In genomic region chr13:95111608-95112007, GRCh38 we compare ENCODE assay signal across 27 cellular contexts.
"Had no signal": no experiment of that assay in that cellular context is flagged by ENCODE, and none has a peak within 500 bp of the region (broad histone marks: within the 10 kb centered on the region; RNA-seq: fewer than 3 reads in every experiment).

No MANE protein-coding gene starts in this region.

- H3K36me3 Mint-ChIP-seq: naive B cell had no signal

- ATAC-seq: left ventricle myocardium superior; lower lobe of right lung; natural killer cell treated with Interleukin-12 subunit alpha and Interleukin-12 subunit beta and Interleukin-15 and Interleukin-18, amount 100 ng/mL, for 72 hours; sciatic nerve; stimulated activated effector memory CD8-positive, alpha-beta T cell treated with anti-CD3 and anti-CD28 coated beads, Interleukin-12 subunit alpha, Interleukin-12 subunit beta, amount 100 ng/mL, for 72 hours had no signal

- H3K36me3 ChIP-seq: esophagus squamous epithelium, lower lobe of right lung, neural progenitor cell, stomach, thyroid gland, vagina had no signal

- H3K4me3 ChIP-seq: coronary artery, esophagus squamous epithelium, lower lobe of right lung, neural progenitor cell, stomach, thyroid gland, vagina had no signal

- H3K9me3 ChIP-seq: esophagus squamous epithelium, lower lobe of right lung, stomach, thyroid gland, vagina had no signal

- H3K9ac ChIP-seq: neural progenitor cell, parathyroid adenoma had no signal

- H3K27me3 ChIP-seq: esophagus squamous epithelium, neural progenitor cell, stomach, thyroid gland, vagina had no signal

- H3K27me3 Mint-ChIP-seq: naive B cell; natural killer cell treated with Interleukin-12 subunit alpha and Interleukin-12 subunit beta and Interleukin-15 and Interleukin-18, amount 100 ng/mL, for 72 hours; progenitor cell of endocrine pancreas had no signal

- H3K4me1 ChIP-seq: lower lobe of right lung, parathyroid adenoma, thyroid gland, vagina had no signal

- H3K4me2 ChIP-seq: neural progenitor cell had no signal

- H3K79me2 ChIP-seq: parathyroid adenoma had no signal

- H3K27ac ChIP-seq: coronary artery, esophagus squamous epithelium, lower lobe of right lung, neural progenitor cell, parathyroid adenoma, stomach, thyroid gland, vagina had no signal

- H3K4me1 Mint-ChIP-seq: immature natural killer cell; naive B cell; stimulated activated effector memory CD8-positive, alpha-beta T cell treated with anti-CD3 and anti-CD28 coated beads, Interleukin-12 subunit alpha, Interleukin-12 subunit beta, amount 100 ng/mL, for 72 hours had no signal

- DNase-seq: dermis blood vessel endothelial cell; effector memory CD4-positive, alpha-beta T cell; erythroblast; esophagus squamous epithelium; foreskin melanocyte; glutamatergic neuron; hypothalamus; immature natural killer cell; islet precursor cell; kidney glomerular epithelial cell; left ventricle myocardium superior; lower lobe of right lung; naive B cell; stimulated activated CD4-positive, alpha-beta T cell treated with anti-CD3 and anti-CD28 coated beads, Interleukin-2, amount 100 ng/mL, for 24 hours; stimulated activated CD4-positive, alpha-beta T cell treated with anti-CD3 and anti-CD28 coated beads, Interleukin-4, amount 100 ng/mL, for 24 hours; stimulated activated naive CD4-positive, alpha-beta T cell treated with Interleukin-2 at 50 U/mL for 16 hours; stomach; thyroid gland; trophoblast cell had no signal

- H3K4me3 Mint-ChIP-seq: immature natural killer cell; natural killer cell treated with Interleukin-12 subunit alpha and Interleukin-12 subunit beta and Interleukin-15 and Interleukin-18, amount 100 ng/mL, for 72 hours; neural progenitor cell; stimulated activated effector memory CD8-positive, alpha-beta T cell treated with anti-CD3 and anti-CD28 coated beads, Interleukin-12 subunit alpha, Interleukin-12 subunit beta, amount 100 ng/mL, for 72 hours had no signal

- H3K27ac Mint-ChIP-seq: immature natural killer cell; naive B cell; natural killer cell treated with Interleukin-12 subunit alpha and Interleukin-12 subunit beta and Interleukin-15 and Interleukin-18, amount 100 ng/mL, for 72 hours; neural progenitor cell; progenitor cell of endocrine pancreas; stimulated activated effector memory CD8-positive, alpha-beta T cell treated with anti-CD3 and anti-CD28 coated beads, Interleukin-12 subunit alpha, Interleukin-12 subunit beta, amount 100 ng/mL, for 72 hours had no signal

- H3K9me3 Mint-ChIP-seq: immature natural killer cell; natural killer cell treated with Interleukin-12 subunit alpha and Interleukin-12 subunit beta and Interleukin-15 and Interleukin-18, amount 100 ng/mL, for 72 hours had no signal

- H2AFZ ChIP-seq: neural progenitor cell, parathyroid adenoma had no signal
